In the genomic region with DNA sequence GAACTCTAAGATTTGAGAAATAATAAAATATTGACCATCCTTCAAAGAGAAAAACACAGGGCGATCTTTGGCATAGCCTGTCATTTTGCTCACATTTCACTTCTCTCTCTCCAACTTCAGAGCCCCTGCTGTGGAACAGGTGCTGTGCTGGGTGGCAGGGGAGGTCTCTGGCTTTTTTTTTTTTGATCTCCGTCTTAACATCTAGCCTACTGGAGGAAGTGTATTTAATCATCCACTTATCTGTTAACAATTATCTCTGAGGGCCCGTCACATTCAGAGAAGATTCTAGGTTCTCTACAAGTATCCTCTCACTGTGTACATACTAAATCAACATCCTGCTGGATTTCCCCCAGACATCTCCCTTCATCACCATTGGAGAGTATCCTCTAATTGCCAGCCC, we compare ENCODE assay signal across 1 cellular context.
TF ChIP-seq lines count a peak whose summit lies in the region.

No MANE protein-coding gene starts in this region.

TF ChIP-seq in WTC11, 78 proteins besides CTCF, POLR2A, EP300 and RAD21 (continued from another document):
- TF ChIP-seq, protein P1, sequence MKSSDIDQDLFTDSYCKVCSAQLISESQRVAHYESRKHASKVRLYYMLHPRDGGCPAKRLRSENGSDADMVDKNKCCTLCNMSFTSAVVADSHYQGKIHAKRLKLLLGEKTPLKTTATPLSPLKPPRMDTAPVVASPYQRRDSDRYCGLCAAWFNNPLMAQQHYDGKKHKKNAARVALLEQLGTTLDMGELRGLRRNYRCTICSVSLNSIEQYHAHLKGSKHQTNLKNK (CRISPR knock-in tag; IDR thresholded peaks at IDR 0.05): no peak
